Comparison of ENCODE assay signal across 30 cellular contexts in the genomic region with DNA sequence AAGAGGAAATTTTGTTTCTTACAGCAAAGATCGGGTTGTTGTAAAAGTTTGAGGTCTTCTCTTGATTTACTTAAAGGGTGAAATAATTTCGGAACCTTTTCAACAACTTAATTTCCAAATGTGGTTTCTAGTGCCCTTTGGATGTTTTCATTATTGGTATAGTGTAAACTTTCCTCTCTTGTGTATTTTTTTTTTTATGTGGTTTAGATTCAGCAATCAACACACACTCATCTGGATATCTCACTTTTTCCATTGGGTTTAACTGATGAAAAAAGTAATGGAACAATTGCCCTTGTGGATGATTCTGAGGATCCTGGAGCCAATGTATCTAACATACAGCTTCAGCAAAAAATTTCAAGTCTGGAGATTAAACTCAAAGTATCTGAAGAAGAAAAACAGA.
"Had no signal": no experiment of that assay in that cellular context is flagged by ENCODE, and none has a peak within 500 bp of the region (broad histone marks: within the 10 kb centered on the region; RNA-seq: fewer than 3 reads in every experiment).

No MANE protein-coding gene starts in this region.

- H3K27ac Mint-ChIP-seq: activated B cell treated with CpG ODN at 0.5 μM for 24 hours; activated CD4-positive, alpha-beta memory T cell treated with anti-CD3 and anti-CD28 coated beads for 36 hours; activated naive CD4-positive, alpha-beta T cell treated with anti-CD3 and anti-CD28 coated beads, Interleukin-2, amount 50 U/mL, for 72 hours had no signal

- DNase-seq: activated B cell treated with CpG ODN at 0.5 μM for 24 hours; activated CD4-positive, alpha-beta memory T cell treated with anti-CD3 and anti-CD28 coated beads for 36 hours; activated CD4-positive, alpha-beta T cell treated with anti-CD3 and anti-CD28 coated beads, Interleukin-2, amount 50 U/mL, for 1 hour; activated CD4-positive, CD25-positive, alpha-beta regulatory T cell treated with anti-CD3 and anti-CD28 coated beads, Interleukin-2, amount 50 U/mL, for 72 hours; activated effector memory CD4-positive, alpha-beta T cell treated with anti-CD3 and anti-CD28 coated beads, Interleukin-2, amount 50 U/mL, for 16 hours; activated naive CD4-positive, alpha-beta T cell; activated T-cell treated with anti-CD3 and anti-CD28 coated beads, Interleukin-2, amount 50 U/mL, for 1 hour; amniotic stem cell; aorta; brain microvascular endothelial cell; central memory CD4-positive, alpha-beta T cell; Kasumi-1; KG1; MG63; NCI-H1048; NCI-H1436 treated with DMSO at 0.1 percent for 48 hours; NCI-H1694 treated with DMSO at 0.1 percent for 48 hours; NCI-H2029; NCI-H345; NCI-H524 treated with DMSO at 0.1 percent for 48 hours; PC-3; Peyer's patch; RPMI8226; SIG-M5; T-helper 1 cell; T-helper 2 cell; T-helper 9 cell had no signal

- H3K36me3 ChIP-seq: brain microvascular endothelial cell, MG63, Peyer's patch had no signal

- H3K9me3 ChIP-seq: MG63, Peyer's patch had no signal

- H3K4me3 ChIP-seq: MG63, Peyer's patch had no signal

- H3K9me3 Mint-ChIP-seq: activated B cell treated with CpG ODN at 0.5 μM for 24 hours; activated CD4-positive, alpha-beta memory T cell treated with anti-CD3 and anti-CD28 coated beads for 36 hours; activated naive CD4-positive, alpha-beta T cell treated with anti-CD3 and anti-CD28 coated beads, Interleukin-2, amount 50 U/mL, for 72 hours had no signal

- H3K4me3 Mint-ChIP-seq: activated B cell treated with CpG ODN at 0.5 μM for 24 hours; activated CD4-positive, alpha-beta memory T cell treated with anti-CD3 and anti-CD28 coated beads for 36 hours had no signal

- H3K4me1 ChIP-seq: Peyer's patch had no signal

- H3K4me1 Mint-ChIP-seq: activated B cell treated with CpG ODN at 0.5 μM for 24 hours had no signal

- ATAC-seq: PC-3, SK-N-SH treated with all-trans-retinoic acid at 6 μM for 48 hours had no signal

- H3K27me3 Mint-ChIP-seq: activated B cell treated with CpG ODN at 0.5 μM for 24 hours; activated CD4-positive, alpha-beta memory T cell treated with anti-CD3 and anti-CD28 coated beads for 36 hours had no signal

- H3K27ac ChIP-seq: brain microvascular endothelial cell, Peyer's patch, VCaP had no signal
